12 cellular contexts compared by ENCODE assay signal in the genomic region with DNA sequence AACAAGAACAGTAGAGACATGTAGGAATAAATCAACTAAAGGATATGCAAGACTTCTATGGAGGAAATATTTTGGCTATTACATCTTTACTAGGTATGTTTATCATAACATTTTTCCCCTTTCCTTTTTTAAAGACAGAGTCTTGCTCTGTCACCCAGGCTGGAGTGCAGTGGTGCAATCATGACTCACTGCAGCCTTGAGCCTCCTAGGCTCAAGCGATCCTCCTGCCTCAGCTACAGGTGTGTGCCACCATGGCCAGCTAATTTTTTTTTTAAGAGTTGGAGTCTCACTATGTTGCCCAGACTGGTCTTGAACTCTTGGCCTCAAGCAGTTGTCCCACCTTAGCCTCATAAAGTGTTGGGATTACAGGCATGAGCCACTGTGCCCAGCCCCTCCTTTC.
"Had no signal": no experiment of that assay in that cellular context is flagged by ENCODE, and none has a peak within 500 bp of the region (broad histone marks: within the 10 kb centered on the region; RNA-seq: fewer than 3 reads in every experiment).

No MANE protein-coding gene starts in this region.

- H3K9me3 ChIP-seq: neutrophil, tibial nerve had no signal

- H3K36me3 Mint-ChIP-seq: stimulated activated effector memory CD8-positive, alpha-beta T cell treated with anti-CD3 and anti-CD28 coated beads, Interleukin-12 subunit alpha, Interleukin-12 subunit beta, amount 100 ng/mL, for 72 hours had no signal

- H3K4me2 ChIP-seq: hepatocyte, smooth muscle cell had no signal

- H3K27me3 Mint-ChIP-seq: naive thymus-derived CD4-positive, alpha-beta T cell had no signal

- H2AFZ ChIP-seq: hepatocyte had no signal

- DNase-seq: activated CD4-positive, alpha-beta T cell treated with anti-CD3 and anti-CD28 coated beads for 48 hours; activated naive CD4-positive, alpha-beta T cell treated with anti-CD3 and anti-CD28 coated beads for 36 hours; naive thymus-derived CD4-positive, alpha-beta T cell; right cardiac atrium; T-helper 1 cell had no signal

- H3K9me3 Mint-ChIP-seq: activated naive CD4-positive, alpha-beta T cell treated with anti-CD3 and anti-CD28 coated beads for 36 hours; activated T-helper 1 cell treated with anti-CD3 and anti-CD28 coated beads, Interleukin-12 subunit alpha, Interleukin-12 subunit beta, Interleukin-2, Interleukin-4 antibody, amounts not matched to agents 30 ng/mL and 10 ng/mL and 1 ng/mL, durations not matched to agents 14 hours and 24 hours and 36 hours; naive thymus-derived CD4-positive, alpha-beta T cell; stimulated activated effector memory CD8-positive, alpha-beta T cell treated with anti-CD3 and anti-CD28 coated beads, Interleukin-12 subunit alpha, Interleukin-12 subunit beta, amount 100 ng/mL, for 72 hours had no signal

- ATAC-seq: naive thymus-derived CD4-positive, alpha-beta T cell; right cardiac atrium; stimulated activated effector memory CD8-positive, alpha-beta T cell treated with anti-CD3 and anti-CD28 coated beads, Interleukin-12 subunit alpha, Interleukin-12 subunit beta, amount 100 ng/mL, for 72 hours had no signal

- H3K27me3 ChIP-seq: hepatocyte, neutrophil, tibial nerve had no signal

- H3K27ac Mint-ChIP-seq: activated naive CD4-positive, alpha-beta T cell treated with anti-CD3 and anti-CD28 coated beads for 36 hours; activated T-helper 1 cell treated with anti-CD3 and anti-CD28 coated beads, Interleukin-12 subunit alpha, Interleukin-12 subunit beta, Interleukin-2, Interleukin-4 antibody, amounts not matched to agents 30 ng/mL and 10 ng/mL and 1 ng/mL, durations not matched to agents 14 hours and 24 hours and 36 hours; stimulated activated effector memory CD8-positive, alpha-beta T cell treated with anti-CD3 and anti-CD28 coated beads, Interleukin-12 subunit alpha, Interleukin-12 subunit beta, amount 100 ng/mL, for 72 hours had no signal

- H3K79me2 ChIP-seq: hepatocyte had no signal

- H3K27ac ChIP-seq: hepatocyte, neutrophil, tibial nerve had no signal

- H3K4me1 Mint-ChIP-seq: naive thymus-derived CD4-positive, alpha-beta T cell; stimulated activated effector memory CD8-positive, alpha-beta T cell treated with anti-CD3 and anti-CD28 coated beads, Interleukin-12 subunit alpha, Interleukin-12 subunit beta, amount 100 ng/mL, for 72 hours had no signal

- H3K4me3 Mint-ChIP-seq: activated naive CD4-positive, alpha-beta T cell treated with anti-CD3 and anti-CD28 coated beads for 36 hours; activated T-helper 1 cell treated with anti-CD3 and anti-CD28 coated beads, Interleukin-12 subunit alpha, Interleukin-12 subunit beta, Interleukin-2, Interleukin-4 antibody, amounts not matched to agents 30 ng/mL and 10 ng/mL and 1 ng/mL, durations not matched to agents 14 hours and 24 hours and 36 hours; naive thymus-derived CD4-positive, alpha-beta T cell; stimulated activated effector memory CD8-positive, alpha-beta T cell treated with anti-CD3 and anti-CD28 coated beads, Interleukin-12 subunit alpha, Interleukin-12 subunit beta, amount 100 ng/mL, for 72 hours had no signal

- H3K4me3 ChIP-seq: hepatocyte, lung, smooth muscle cell, tibial nerve had no signal
